Comparison of ENCODE assay signal across 8 cellular contexts in genomic region chr11:64229090-64229958, GRCh38. TPM values are rescaled to one million over a fixed set of nuclear protein-coding genes. Genes with fewer than 3 reads are reported as not detected.
DNase-seq lines count a peak whose midpoint lies in the region; ATAC-seq and TF ChIP-seq lines count a peak whose summit lies in the region.

No MANE protein-coding gene starts in this region.

- H3K4me1 ChIP-seq in heart right ventricle (peaks cover 14 to 80% (median 64%) of the 10 kb centered on the region in 9 donors), muscle layer of duodenum (ENCODE audit: control insufficient read depth in 1 of 2, insufficient read depth in 2 of 2, low read length in 2 of 2) (peaks cover 9 to 38% of the 10 kb centered on the region in 2 donors), uterus (peaks cover 4 to 33% of the 10 kb centered on the region in 2 donors)

- WGBS in heart right ventricle, 2 donors = 66 to 70% methylated on average over 20 of the region's 20 CpGs

- peak overlapping the region in 9 of 10 donors; percentile 53 to 88 (median 75) for H3K4me3 ChIP-seq in heart right ventricle
- H3K4me3 ChIP-seq in muscle layer of duodenum (ENCODE audit: low read depth in 1 of 2, low read length in 2 of 2) = peak overlapping the region; percentile 67 to 70
- peak overlapping the region in 1 of 2 donors; percentile 79 for H3K4me3 ChIP-seq in uterus

- H3K36me3 ChIP-seq in heart right ventricle (peaks cover 0 to 8% (median 0%) of the 10 kb centered on the region in 9 donors), muscle layer of duodenum (ENCODE audit: control insufficient read depth in 1 of 2, insufficient read depth in 2 of 2, low read length in 2 of 2) (no peaks in the 10 kb centered on the region), uterus (no peaks in the 10 kb centered on the region)

- ATAC-seq in heart right ventricle (no peak), left cardiac atrium (no peak), omental fat pad (ENCODE audit: low FRiP score) (no peak)

- H3K27me3 ChIP-seq in heart right ventricle (no peaks in the 10 kb centered on the region), muscle layer of duodenum (ENCODE audit: low read depth, low read length) (no peaks in the 10 kb centered on the region), uterus (no peaks in the 10 kb centered on the region)

- no peak for DNase-seq in heart right ventricle
- no peak for DNase-seq in left cardiac atrium
- DNase-seq in caudate nucleus (lab: John Stamatoyannopoulos, UW) = no peak
- DNase-seq in uterus = peak in 1 of 2 donors; percentile 26
- no peak for DNase-seq in mesenteric fat pad (ENCODE audit: low spot score)
- DNase-seq in NCI-H774 (lab: John Stamatoyannopoulos, UW) = no peak
- no peak for DNase-seq in omental fat pad (ENCODE audit: low spot score)

- intact Hi-C loops in heart right ventricle (cut with DNase I) = loop anchor here in 1 of 10 donors (5.0 kb wide), 1 partner anchor 42 kb away; the partner anchor contains the start of gene STIP1
- intact Hi-C loops in left cardiac atrium (cut with DNase I) = no loop called here
- intact Hi-C loops in uterus (cut with DNase I; ENCODE audit: low total_unique reads) = no loop called here

- TF ChIP-seq POLR2A in uterus (IDR thresholded peaks at IDR 0.05) = no peak

- H3K27ac ChIP-seq in heart right ventricle (peak overlapping the region; percentile 4 to 99 (median 96)), caudate nucleus (ENCODE audit: low read depth, low read length) (peak overlapping the region; percentile 96), muscle layer of duodenum (ENCODE audit: low read length) (peak overlapping the region; percentile 82), uterus (peak overlapping the region; percentile 90 to 96)

- no peaks in the 10 kb centered on the region for H3K9me3 ChIP-seq in heart right ventricle
- H3K9me3 ChIP-seq in muscle layer of duodenum (ENCODE audit: control insufficient read depth in 1 of 2, low read length in 2 of 2) = no peaks in the 10 kb centered on the region
- no peaks in the 10 kb centered on the region for H3K9me3 ChIP-seq in uterus

- no peak for TF ChIP-seq CTCF in heart right ventricle (IDR thresholded peaks at IDR 0.05)
- TF ChIP-seq CTCF in uterus (IDR thresholded peaks at IDR 0.05) = no peak
- TF ChIP-seq CTCF in omental fat pad (IDR thresholded peaks at IDR 0.05) = no peak

RNA-seq across cellular contexts. Expression of gene DNAJC4, which starts 1.0 kb away (rescaled TPM):
- total RNA-seq in heart right ventricle (10 to 100 TPM; 46.6 to 64.7 (median 52.0) TPM), left cardiac atrium (10 to 100 TPM; 49.2 to 49.3 TPM), uterus (10 to 100 TPM in 2 of 4 donors, 1 to 10 TPM in 1, not detected in 1; 7.9 to 28.6 (median 16.6) TPM), mesenteric fat pad (20.4 TPM), omental fat pad (10 to 100 TPM; 19.2 to 25.8 (median 21.6) TPM)
- polyA plus RNA-seq in heart right ventricle = 100 to 1,000 TPM in 1 of 2 donors, 10 to 100 TPM in 1; 48.0 to 173 TPM

RNA-seq across cellular contexts. Expression of gene NUDT22, which starts 3.2 kb away (rescaled TPM):
- total RNA-seq in heart right ventricle (10 to 100 TPM; 57.3 to 85.6 (median 71.0) TPM), left cardiac atrium (10 to 100 TPM; 58.8 to 82.0 TPM), uterus (10 to 100 TPM; 10.8 to 44.9 (median 34.0) TPM), mesenteric fat pad (45.8 TPM), omental fat pad (10 to 100 TPM; 22.8 to 47.8 (median 38.0) TPM)
- polyA plus RNA-seq in heart right ventricle = 10 to 100 TPM; 93.0 to 95.2 TPM

RNA-seq across cellular contexts. Expression of gene TRPT1, which starts 3.3 kb away (rescaled TPM):
- total RNA-seq in heart right ventricle = 10 to 100 TPM; 50.5 to 81.7 (median 61.4) TPM
- polyA plus RNA-seq in heart right ventricle = 100 to 1,000 TPM in 1 of 2 donors, 10 to 100 TPM in 1; 87.2 to 188 TPM
- 10 to 100 TPM; 59.6 to 61.2 TPM for total RNA-seq in left cardiac atrium
- total RNA-seq in uterus = 10 to 100 TPM in 3 of 4 donors, 1 to 10 TPM in 1; 7.2 to 42.9 (median 18.7) TPM
- 32.7 TPM for total RNA-seq in mesenteric fat pad
- 10 to 100 TPM; 26.3 to 56.6 (median 37.3) TPM for total RNA-seq in omental fat pad

RNA-seq across cellular contexts. Expression of gene VEGFB, which starts 5.1 kb away (rescaled TPM):
- total RNA-seq in heart right ventricle (100 to 1,000 TPM; 245 to 353 (median 277) TPM), left cardiac atrium (100 to 1,000 TPM; 276 to 310 TPM), uterus (100 to 1,000 TPM in 1 of 4 donors, 10 to 100 TPM in 3; 20.0 to 120 (median 26.0) TPM), mesenteric fat pad (426 TPM), omental fat pad (100 to 1,000 TPM in 3 of 4 donors, 10 to 100 TPM in 1; 89.2 to 172 (median 149) TPM)
- 100 to 1,000 TPM; 158 to 291 TPM for polyA plus RNA-seq in heart right ventricle

RNA-seq across cellular contexts. Expression of gene FKBP2, which starts 11.6 kb away (rescaled TPM):
- 10 to 100 TPM; 40.2 to 82.0 (median 45.9) TPM for total RNA-seq in heart right ventricle
- polyA plus RNA-seq in heart right ventricle = 100 to 1,000 TPM; 376 to 404 TPM
- total RNA-seq in left cardiac atrium = 10 to 100 TPM; 63.9 to 66.9 TPM
- 10 to 100 TPM; 22.3 to 74.0 (median 37.7) TPM for total RNA-seq in uterus
- total RNA-seq in mesenteric fat pad = 53.8 TPM
- 10 to 100 TPM; 41.8 to 78.5 (median 49.5) TPM for total RNA-seq in omental fat pad
